Comparison of ENCODE assay signal across 1 cellular context in genomic region chr17:75077072-75077489, GRCh38.
TF ChIP-seq lines count a peak whose summit lies in the region.

No MANE protein-coding gene starts in this region.

TF ChIP-seq in HepG2, 621 proteins besides CTCF, POLR2A, EP300 and RAD21 (continued from another document and continues in another):
- TF ChIP-seq ZSCAN31 (CRISPR knock-in tag; IDR thresholded peaks at IDR 0.05; ENCODE audit: low read depth) (peak; percentile 70; the same call in 1 of the 2 replicates), ASH2L (IDR thresholded peaks at IDR 0.05; ENCODE audit: insufficient read length, low read depth, low read length) (no peak), CHD2 (IDR thresholded peaks at IDR 0.05; ENCODE audit: low read depth, low read length) (no peak), ZNF597 (CRISPR knock-in tag; IDR thresholded peaks at IDR 0.05) (no peak), PHF21A (CRISPR knock-in tag; IDR thresholded peaks at IDR 0.05) (0 out of 2 replicates have a peak, but pooled peaks have one; percentile 64), ZNF598 (CRISPR knock-in tag; IDR thresholded peaks at IDR 0.05; ENCODE audit: borderline replicate concordance) (no peak), SOX6 (IDR thresholded peaks at IDR 0.05) (no peak), SOX6 (CRISPR knock-in tag; IDR thresholded peaks at IDR 0.05) (peak; percentile 64), ZNF432 (CRISPR knock-in tag; IDR thresholded peaks at IDR 0.05; ENCODE audit: borderline replicate concordance) (no peak), KLF16 (CRISPR knock-in tag; IDR thresholded peaks at IDR 0.05) (no peak; a peak in 1 of 4 replicates), NFIB (CRISPR knock-in tag; IDR thresholded peaks at IDR 0.05; ENCODE audit: borderline replicate concordance) (no peak), NRL (CRISPR knock-in tag; IDR thresholded peaks at IDR 0.05; ENCODE audit: borderline replicate concordance) (no peak), MEF2D (CRISPR knock-in tag; IDR thresholded peaks at IDR 0.05) (no peak), CEBPG (CRISPR knock-in tag; IDR thresholded peaks at IDR 0.05) (peak; percentile 84), ZSCAN12 (CRISPR knock-in tag; IDR thresholded peaks at IDR 0.05) (no peak), NR2F1 (CRISPR knock-in tag; IDR thresholded peaks at IDR 0.05) (peak; percentile 80 to 86; a peak in 3 of 4 replicates), KAT7 (CRISPR knock-in tag; IDR thresholded peaks at IDR 0.05; ENCODE audit: borderline replicate concordance) (peak; percentile 76; the same call in 1 of the 2 replicates), ZSCAN9 (CRISPR knock-in tag; IDR thresholded peaks at IDR 0.05; ENCODE audit: borderline replicate concordance) (peak; percentile 72; the same call in 1 of the 2 replicates), FOXM1 (CRISPR knock-in tag; IDR thresholded peaks at IDR 0.05) (no peak), GFI1 (CRISPR knock-in tag; IDR thresholded peaks at IDR 0.05; ENCODE audit: borderline replicate concordance) (0 out of 2 replicates have a peak, but pooled peaks have one; percentile 49), AGO1 (IDR thresholded peaks at IDR 0.05; ENCODE audit: low read depth, low read length, poor library complexity, severe bottlenecking) (no peak), ZBTB38 (CRISPR knock-in tag; IDR thresholded peaks at IDR 0.05) (peak; percentile 99; the same call in 1 of the 2 replicates), THAP11 (CRISPR knock-in tag; IDR thresholded peaks at IDR 0.05) (peak; percentile 54), ZNF615 (CRISPR knock-in tag; IDR thresholded peaks at IDR 0.05; ENCODE audit: borderline replicate concordance) (no peak), ZNF747 (CRISPR knock-in tag; IDR thresholded peaks at IDR 0.05; ENCODE audit: borderline replicate concordance) (peak; percentile 33; the same call in 1 of the 2 replicates), HMG20B (CRISPR knock-in tag; conservative IDR thresholded peaks at IDR 0.05) (0 out of 2 replicates have a peak, but pooled peaks have one; percentile 16), IRF9 (CRISPR knock-in tag; IDR thresholded peaks at IDR 0.05; ENCODE audit: borderline replicate concordance) (no peak), YEATS4 (CRISPR knock-in tag; IDR thresholded peaks at IDR 0.05; ENCODE audit: borderline replicate concordance) (peak; percentile 38; the same call in 1 of the 2 replicates), CBX2 (IDR thresholded peaks at IDR 0.05; ENCODE audit: low read depth, low read length) (no peak), CBX2 (CRISPR knock-in tag; IDR thresholded peaks at IDR 0.05; ENCODE audit: low read depth) (no peak), ZBTB42 (CRISPR knock-in tag; IDR thresholded peaks at IDR 0.05) (no peak), ZNF724P (CRISPR knock-in tag; IDR thresholded peaks at IDR 0.05; ENCODE audit: borderline replicate concordance) (no peak), NFE2L1 (CRISPR knock-in tag; IDR thresholded peaks at IDR 0.05; ENCODE audit: borderline replicate concordance) (no peak), CREBL2 (CRISPR knock-in tag; IDR thresholded peaks at IDR 0.05; ENCODE audit: borderline replicate concordance) (no peak)
- TF ChIP-seq, protein P1, sequence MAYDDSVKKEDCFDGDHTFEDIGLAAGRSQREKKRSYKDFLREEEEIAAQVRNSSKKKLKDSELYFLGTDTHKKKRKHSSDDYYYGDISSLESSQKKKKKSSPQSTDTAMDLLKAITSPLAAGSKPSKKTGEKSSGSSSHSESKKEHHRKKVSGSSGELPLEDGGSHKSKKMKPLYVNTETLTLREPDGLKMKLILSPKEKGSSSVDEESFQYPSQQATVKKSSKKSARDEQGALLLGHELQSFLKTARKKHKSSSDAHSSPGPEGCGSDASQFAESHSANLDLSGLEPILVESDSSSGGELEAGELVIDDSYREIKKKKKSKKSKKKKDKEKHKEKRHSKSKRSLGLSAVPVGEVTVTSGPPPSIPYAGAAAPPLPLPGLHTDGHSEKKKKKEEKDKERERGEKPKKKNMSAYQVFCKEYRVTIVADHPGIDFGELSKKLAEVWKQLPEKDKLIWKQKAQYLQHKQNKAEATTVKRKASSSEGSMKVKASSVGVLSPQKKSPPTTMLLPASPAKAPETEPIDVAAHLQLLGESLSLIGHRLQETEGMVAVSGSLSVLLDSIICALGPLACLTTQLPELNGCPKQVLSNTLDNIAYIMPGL (CRISPR knock-in tag; IDR thresholded peaks at IDR 0.05; ENCODE audit: borderline replicate concordance in 1 of 2, low read depth in 1 of 2), result no peak; a peak in 1 of 4 replicates
- TF ChIP-seq, protein P2, sequence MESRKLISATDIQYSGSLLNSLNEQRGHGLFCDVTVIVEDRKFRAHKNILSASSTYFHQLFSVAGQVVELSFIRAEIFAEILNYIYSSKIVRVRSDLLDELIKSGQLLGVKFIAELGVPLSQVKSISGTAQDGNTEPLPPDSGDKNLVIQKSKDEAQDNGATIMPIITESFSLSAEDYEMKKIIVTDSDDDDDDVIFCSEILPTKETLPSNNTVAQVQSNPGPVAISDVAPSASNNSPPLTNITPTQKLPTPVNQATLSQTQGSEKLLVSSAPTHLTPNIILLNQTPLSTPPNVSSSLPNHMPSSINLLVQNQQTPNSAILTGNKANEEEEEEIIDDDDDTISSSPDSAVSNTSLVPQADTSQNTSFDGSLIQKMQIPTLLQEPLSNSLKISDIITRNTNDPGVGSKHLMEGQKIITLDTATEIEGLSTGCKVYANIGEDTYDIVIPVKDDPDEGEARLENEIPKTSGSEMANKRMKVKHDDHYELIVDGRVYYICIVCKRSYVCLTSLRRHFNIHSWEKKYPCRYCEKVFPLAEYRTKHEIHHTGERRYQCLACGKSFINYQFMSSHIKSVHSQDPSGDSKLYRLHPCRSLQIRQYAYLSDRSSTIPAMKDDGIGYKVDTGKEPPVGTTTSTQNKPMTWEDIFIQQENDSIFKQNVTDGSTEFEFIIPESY (CRISPR knock-in tag; IDR thresholded peaks at IDR 0.05), result no peak; the same call in 1 of the 2 replicates
- TF ChIP-seq, protein P3, sequence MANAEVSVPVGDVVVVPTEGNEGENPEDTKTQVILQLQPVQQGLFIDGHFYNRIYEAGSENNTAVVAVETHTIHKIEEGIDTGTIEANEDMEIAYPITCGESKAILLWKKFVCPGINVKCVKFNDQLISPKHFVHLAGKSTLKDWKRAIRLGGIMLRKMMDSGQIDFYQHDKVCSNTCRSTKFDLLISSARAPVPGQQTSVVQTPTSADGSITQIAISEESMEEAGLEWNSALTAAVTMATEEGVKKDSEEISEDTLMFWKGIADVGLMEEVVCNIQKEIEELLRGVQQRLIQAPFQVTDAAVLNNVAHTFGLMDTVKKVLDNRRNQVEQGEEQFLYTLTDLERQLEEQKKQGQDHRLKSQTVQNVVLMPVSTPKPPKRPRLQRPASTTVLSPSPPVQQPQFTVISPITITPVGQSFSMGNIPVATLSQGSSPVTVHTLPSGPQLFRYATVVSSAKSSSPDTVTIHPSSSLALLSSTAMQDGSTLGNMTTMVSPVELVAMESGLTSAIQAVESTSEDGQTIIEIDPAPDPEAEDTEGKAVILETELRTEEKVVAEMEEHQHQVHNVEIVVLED (CRISPR knock-in tag; IDR thresholded peaks at IDR 0.05; ENCODE audit: borderline replicate concordance), result 0 out of 2 replicates have a peak, but pooled peaks have one; percentile 10
- TF ChIP-seq, protein P4, sequence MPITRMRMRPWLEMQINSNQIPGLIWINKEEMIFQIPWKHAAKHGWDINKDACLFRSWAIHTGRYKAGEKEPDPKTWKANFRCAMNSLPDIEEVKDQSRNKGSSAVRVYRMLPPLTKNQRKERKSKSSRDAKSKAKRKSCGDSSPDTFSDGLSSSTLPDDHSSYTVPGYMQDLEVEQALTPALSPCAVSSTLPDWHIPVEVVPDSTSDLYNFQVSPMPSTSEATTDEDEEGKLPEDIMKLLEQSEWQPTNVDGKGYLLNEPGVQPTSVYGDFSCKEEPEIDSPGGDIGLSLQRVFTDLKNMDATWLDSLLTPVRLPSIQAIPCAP (CRISPR knock-in tag; IDR thresholded peaks at IDR 0.05; ENCODE audit: low read depth), result no peak
- TF ChIP-seq, protein P5, sequence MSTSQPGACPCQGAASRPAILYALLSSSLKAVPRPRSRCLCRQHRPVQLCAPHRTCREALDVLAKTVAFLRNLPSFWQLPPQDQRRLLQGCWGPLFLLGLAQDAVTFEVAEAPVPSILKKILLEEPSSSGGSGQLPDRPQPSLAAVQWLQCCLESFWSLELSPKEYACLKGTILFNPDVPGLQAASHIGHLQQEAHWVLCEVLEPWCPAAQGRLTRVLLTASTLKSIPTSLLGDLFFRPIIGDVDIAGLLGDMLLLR (CRISPR knock-in tag; IDR thresholded peaks at IDR 0.05), result no peak
- TF ChIP-seq, protein P6, sequence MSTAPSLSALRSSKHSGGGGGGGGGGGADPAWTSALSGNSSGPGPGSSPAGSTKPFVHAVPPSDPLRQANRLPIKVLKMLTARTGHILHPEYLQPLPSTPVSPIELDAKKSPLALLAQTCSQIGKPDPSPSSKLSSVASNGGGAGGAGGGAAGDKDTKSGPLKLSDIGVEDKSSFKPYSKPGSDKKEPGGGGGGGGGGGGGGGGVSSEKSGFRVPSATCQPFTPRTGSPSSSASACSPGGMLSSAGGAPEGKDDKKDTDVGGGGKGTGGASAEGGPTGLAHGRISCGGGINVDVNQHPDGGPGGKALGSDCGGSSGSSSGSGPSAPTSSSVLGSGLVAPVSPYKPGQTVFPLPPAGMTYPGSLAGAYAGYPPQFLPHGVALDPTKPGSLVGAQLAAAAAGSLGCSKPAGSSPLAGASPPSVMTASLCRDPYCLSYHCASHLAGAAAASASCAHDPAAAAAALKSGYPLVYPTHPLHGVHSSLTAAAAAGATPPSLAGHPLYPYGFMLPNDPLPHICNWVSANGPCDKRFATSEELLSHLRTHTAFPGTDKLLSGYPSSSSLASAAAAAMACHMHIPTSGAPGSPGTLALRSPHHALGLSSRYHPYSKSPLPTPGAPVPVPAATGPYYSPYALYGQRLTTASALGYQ (CRISPR knock-in tag; IDR thresholded peaks at IDR 0.05), result no peak
- TF ChIP-seq, protein P7, sequence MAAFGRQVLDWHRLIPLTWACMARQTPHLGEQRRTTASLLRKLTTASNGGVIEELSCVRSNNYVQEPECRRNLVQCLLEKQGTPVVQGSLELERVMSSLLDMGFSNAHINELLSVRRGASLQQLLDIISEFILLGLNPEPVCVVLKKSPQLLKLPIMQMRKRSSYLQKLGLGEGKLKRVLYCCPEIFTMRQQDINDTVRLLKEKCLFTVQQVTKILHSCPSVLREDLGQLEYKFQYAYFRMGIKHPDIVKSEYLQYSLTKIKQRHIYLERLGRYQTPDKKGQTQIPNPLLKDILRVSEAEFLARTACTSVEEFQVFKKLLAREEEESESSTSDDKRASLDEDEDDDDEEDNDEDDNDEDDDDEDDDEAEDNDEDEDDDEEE (CRISPR knock-in tag; IDR thresholded peaks at IDR 0.05), result no peak; the same call in 1 of the 2 replicates
- TF ChIP-seq, protein P8, sequence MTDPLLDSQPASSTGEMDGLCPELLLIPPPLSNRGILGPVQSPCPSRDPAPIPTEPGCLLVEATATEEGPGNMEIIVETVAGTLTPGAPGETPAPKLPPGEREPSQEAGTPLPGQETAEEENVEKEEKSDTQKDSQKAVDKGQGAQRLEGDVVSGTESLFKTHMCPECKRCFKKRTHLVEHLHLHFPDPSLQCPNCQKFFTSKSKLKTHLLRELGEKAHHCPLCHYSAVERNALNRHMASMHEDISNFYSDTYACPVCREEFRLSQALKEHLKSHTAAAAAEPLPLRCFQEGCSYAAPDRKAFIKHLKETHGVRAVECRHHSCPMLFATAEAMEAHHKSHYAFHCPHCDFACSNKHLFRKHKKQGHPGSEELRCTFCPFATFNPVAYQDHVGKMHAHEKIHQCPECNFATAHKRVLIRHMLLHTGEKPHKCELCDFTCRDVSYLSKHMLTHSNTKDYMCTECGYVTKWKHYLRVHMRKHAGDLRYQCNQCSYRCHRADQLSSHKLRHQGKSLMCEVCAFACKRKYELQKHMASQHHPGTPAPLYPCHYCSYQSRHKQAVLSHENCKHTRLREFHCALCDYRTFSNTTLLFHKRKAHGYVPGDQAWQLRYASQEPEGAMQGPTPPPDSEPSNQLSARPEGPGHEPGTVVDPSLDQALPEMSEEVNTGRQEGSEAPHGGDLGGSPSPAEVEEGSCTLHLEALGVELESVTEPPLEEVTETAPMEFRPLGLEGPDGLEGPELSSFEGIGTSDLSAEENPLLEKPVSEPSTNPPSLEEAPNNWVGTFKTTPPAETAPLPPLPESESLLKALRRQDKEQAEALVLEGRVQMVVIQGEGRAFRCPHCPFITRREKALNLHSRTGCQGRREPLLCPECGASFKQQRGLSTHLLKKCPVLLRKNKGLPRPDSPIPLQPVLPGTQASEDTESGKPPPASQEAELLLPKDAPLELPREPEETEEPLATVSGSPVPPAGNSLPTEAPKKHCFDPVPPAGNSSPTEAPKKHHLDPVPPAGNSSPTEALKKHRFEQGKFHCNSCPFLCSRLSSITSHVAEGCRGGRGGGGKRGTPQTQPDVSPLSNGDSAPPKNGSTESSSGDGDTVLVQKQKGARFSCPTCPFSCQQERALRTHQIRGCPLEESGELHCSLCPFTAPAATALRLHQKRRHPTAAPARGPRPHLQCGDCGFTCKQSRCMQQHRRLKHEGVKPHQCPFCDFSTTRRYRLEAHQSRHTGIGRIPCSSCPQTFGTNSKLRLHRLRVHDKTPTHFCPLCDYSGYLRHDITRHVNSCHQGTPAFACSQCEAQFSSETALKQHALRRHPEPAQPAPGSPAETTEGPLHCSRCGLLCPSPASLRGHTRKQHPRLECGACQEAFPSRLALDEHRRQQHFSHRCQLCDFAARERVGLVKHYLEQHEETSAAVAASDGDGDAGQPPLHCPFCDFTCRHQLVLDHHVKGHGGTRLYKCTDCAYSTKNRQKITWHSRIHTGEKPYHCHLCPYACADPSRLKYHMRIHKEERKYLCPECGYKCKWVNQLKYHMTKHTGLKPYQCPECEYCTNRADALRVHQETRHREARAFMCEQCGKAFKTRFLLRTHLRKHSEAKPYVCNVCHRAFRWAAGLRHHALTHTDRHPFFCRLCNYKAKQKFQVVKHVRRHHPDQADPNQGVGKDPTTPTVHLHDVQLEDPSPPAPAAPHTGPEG (CRISPR knock-in tag; IDR thresholded peaks at IDR 0.05), result no peak
- TF ChIP-seq, protein P9, sequence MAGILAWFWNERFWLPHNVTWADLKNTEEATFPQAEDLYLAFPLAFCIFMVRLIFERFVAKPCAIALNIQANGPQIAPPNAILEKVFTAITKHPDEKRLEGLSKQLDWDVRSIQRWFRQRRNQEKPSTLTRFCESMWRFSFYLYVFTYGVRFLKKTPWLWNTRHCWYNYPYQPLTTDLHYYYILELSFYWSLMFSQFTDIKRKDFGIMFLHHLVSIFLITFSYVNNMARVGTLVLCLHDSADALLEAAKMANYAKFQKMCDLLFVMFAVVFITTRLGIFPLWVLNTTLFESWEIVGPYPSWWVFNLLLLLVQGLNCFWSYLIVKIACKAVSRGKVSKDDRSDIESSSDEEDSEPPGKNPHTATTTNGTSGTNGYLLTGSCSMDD (CRISPR knock-in tag; IDR thresholded peaks at IDR 0.05), result no peak
